ENCODE assay signal across 1 cellular context in the genomic region with DNA sequence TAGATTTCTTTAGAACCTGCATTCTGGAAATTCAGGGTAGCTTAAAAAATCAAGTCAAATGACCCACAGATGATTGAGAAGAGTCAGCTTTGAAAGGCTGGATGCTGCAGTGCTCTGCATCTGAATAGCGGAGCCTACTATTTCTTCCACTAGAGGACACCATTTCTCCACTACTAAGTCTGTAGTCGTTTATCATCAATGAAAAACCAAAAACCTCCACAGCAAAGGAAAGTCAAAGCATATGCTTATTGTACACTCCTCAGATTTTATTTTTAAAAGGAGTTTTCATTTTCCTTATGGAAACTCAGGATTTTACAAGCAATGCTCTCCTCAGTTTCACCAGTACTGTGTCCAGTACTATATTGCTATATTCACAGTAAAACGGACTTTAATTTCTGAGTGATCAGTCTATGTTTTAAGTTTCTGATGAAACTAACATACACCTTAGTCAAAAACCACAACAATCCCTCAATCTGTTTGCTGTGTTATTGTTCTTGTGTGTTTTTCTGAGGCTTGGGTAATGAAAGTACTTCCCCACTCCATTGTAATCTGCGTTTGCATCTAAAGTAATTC.
TF ChIP-seq lines count a peak whose summit lies in the region.

No MANE protein-coding gene starts in this region.

TF ChIP-seq in GM23338, 12 proteins besides CTCF, POLR2A, EP300 and RAD21 (continued from another document):
- no peak for TF ChIP-seq ETS1 (IDR thresholded peaks at IDR 0.05)
- no peak for TF ChIP-seq NANOG (IDR thresholded peaks at IDR 0.05; ENCODE audit: borderline replicate concordance)
- TF ChIP-seq EZH2phosphoT487 (IDR thresholded peaks at IDR 0.05; ENCODE audit: unreplicated experiment) = no peak
- TF ChIP-seq ZNF331 (CRISPR knock-in tag; IDR thresholded peaks at IDR 0.05; ENCODE audit: low read depth) = no peak
- TF ChIP-seq STAT1 (IDR thresholded peaks at IDR 0.05; ENCODE audit: unreplicated experiment) = no peak
- TF ChIP-seq REST (IDR thresholded peaks at IDR 0.05; ENCODE audit: unreplicated experiment) = no peak
